8 cellular contexts compared by ENCODE assay signal in the genomic region with DNA sequence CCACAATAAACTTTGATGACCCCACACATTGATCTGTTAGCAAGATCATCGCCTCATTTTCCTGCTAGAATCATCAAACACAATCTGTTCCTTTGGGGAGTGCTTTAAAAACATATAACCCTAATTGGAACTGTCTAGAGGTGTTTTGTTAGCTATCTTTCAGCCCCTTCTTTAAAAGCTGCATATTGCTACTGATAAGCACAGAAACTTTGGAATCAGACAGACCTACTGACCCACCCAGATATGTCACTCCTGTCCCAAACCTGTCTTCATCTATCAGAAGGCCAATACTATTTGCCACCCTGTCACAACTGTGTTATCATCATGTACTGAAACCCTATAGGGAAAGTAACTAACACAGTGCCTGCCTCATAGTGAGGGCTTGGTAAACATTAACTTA.
"Had no signal": no experiment of that assay in that cellular context is flagged by ENCODE, and none has a peak within 500 bp of the region (broad histone marks: within the 10 kb centered on the region; RNA-seq: fewer than 3 reads in every experiment).

No MANE protein-coding gene starts in this region.

- H3K4me3 ChIP-seq: GM12878 had no signal

- FAIRE-seq: G401.6, GM12878, GM12891, GM12892, GM18507, GM19239 had no signal

- ATAC-seq: GM12878 had no signal

- DNase-seq: GDM1, GF-D8 had no signal
